In genomic region chr11:69350596-69350995, GRCh38 we compare ENCODE assay signal across 2 cellular contexts.
TF ChIP-seq lines count a peak whose summit lies in the region.

No MANE protein-coding gene starts in this region.

TF ChIP-seq in A549, 52 proteins besides CTCF, POLR2A, EP300 and RAD21:
- no peak for TF ChIP-seq ZFP36 (IDR thresholded peaks at IDR 0.05; ENCODE audit: borderline replicate concordance, partially characterized antibody)
- TF ChIP-seq HES2 (IDR thresholded peaks at IDR 0.05) = no peak
- no peak for TF ChIP-seq CEBPB (IDR thresholded peaks at IDR 0.05)
- TF ChIP-seq HOXA7 (CRISPR knock-in tag; IDR thresholded peaks at IDR 0.05) = no peak
- TF ChIP-seq CBX2 (IDR thresholded peaks at IDR 0.05; ENCODE audit: borderline replicate concordance, low read depth) = no peak
- no peak for TF ChIP-seq FOSL2 (IDR thresholded peaks at IDR 0.05)
- no peak for TF ChIP-seq FOSL2 (CRISPR knock-in tag; IDR thresholded peaks at IDR 0.05)
- no peak for TF ChIP-seq MAX (IDR thresholded peaks at IDR 0.05)
- no peak for TF ChIP-seq HOXB13 (CRISPR knock-in tag; IDR thresholded peaks at IDR 0.05; ENCODE audit: low read depth)
- no peak for TF ChIP-seq PHF8 (IDR thresholded peaks at IDR 0.05; ENCODE audit: borderline replicate concordance, low read depth)
- TF ChIP-seq ZNF302 (CRISPR knock-in tag; IDR thresholded peaks at IDR 0.05) = no peak
- no peak for TF ChIP-seq NR3C1 (IDR thresholded peaks at IDR 0.05)
- no peak for TF ChIP-seq MYC (IDR thresholded peaks at IDR 0.05; ENCODE audit: borderline replicate concordance, low read length)
- TF ChIP-seq ZSCAN20 (CRISPR knock-in tag; IDR thresholded peaks at IDR 0.05) = no peak
- no peak for TF ChIP-seq HMGXB4 (CRISPR knock-in tag; IDR thresholded peaks at IDR 0.05; ENCODE audit: borderline replicate concordance)

TF ChIP-seq in K562, 482 proteins besides CTCF, POLR2A, EP300 and RAD21 (continued from another document):
- TF ChIP-seq PTBP1 (IDR thresholded peaks at IDR 0.05; ENCODE audit: low read depth, low read length) = no peak
- TF ChIP-seq CEBPG (CRISPR knock-in tag; IDR thresholded peaks at IDR 0.05) = no peak
- no peak for TF ChIP-seq CEBPG (tag; conservative IDR thresholded peaks at IDR 0.05 in 1 of 2, IDR thresholded peaks at IDR 0.05 in 1 of 2)
- TF ChIP-seq ZNF512 (tag; IDR thresholded peaks at IDR 0.05) = no peak
- TF ChIP-seq DACH1 (IDR thresholded peaks at IDR 0.05; ENCODE audit: partially characterized antibody) = peak; percentile 91
- TF ChIP-seq HDAC8 (tag; IDR thresholded peaks at IDR 0.05) = no peak
